Comparison of ENCODE assay signal across 8 cellular contexts in the genomic region with DNA sequence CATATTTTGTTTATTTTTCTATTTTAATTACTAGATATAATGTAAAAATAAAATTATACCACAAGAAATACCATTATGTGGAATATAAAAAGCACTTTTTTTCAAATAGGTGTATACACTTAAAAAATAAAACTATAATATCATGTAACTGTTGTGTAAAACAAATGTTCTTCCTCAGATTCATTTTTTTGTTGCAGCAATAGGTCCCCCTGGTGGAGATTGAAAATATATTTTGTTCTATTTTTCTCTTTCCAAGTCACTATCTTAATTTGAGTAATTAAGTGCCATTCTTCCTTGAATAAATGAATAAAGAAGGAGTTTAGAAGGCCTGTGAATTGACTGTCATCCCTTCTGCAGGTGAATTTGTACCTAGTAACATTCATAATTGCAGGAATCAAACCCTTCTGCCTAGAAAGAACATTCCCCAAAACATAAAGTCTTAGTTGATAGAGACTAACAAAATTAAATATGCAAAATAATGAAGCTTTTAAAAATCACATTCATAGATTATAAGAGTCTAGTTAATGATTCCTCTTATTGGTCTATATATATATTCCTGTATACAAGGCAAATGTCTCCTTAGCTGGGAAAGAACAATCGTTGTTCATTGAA. TPM values are rescaled to one million over a fixed set of nuclear protein-coding genes. Genes with fewer than 3 reads are reported as not detected.
DNase-seq lines count a peak whose midpoint lies in the region; ATAC-seq, FAIRE-seq and TF ChIP-seq lines count a peak whose summit lies in the region.

No MANE protein-coding gene starts in this region.

- no peaks in the 10 kb centered on the region for H3K36me3 ChIP-seq in bronchial epithelial cell (ENCODE audit: control insufficient read depth, insufficient read depth, low read length)

- H3K4me3 Mint-ChIP-seq in neural crest cell, result no peak overlapping the region

- no peak for FAIRE-seq in bronchial epithelial cell (lab: Jason Lieb, UNC)

- TF ChIP-seq CTCF in bronchial epithelial cell (IDR thresholded peaks at IDR 0.05; ENCODE audit: insufficient read depth, low read length, severe bottlenecking), result peak; percentile 6
- peak; percentile 84 for TF ChIP-seq CTCF in neural crest cell (conservative IDR thresholded peaks at IDR 0.05)
- no peak for TF ChIP-seq CTCF in omental fat pad (IDR thresholded peaks at IDR 0.05)

- H3K4me1 Mint-ChIP-seq in neural crest cell, result no peaks in the 10 kb centered on the region

- H3K9me3 Mint-ChIP-seq in neural crest cell, result peaks cover 9% of the 10 kb centered on the region

- H3K27ac Mint-ChIP-seq in neural crest cell (ENCODE audit: unreplicated experiment), result no peak overlapping the region

- no peak for ATAC-seq in omental fat pad (ENCODE audit: low FRiP score)

- no peaks in the 10 kb centered on the region for H3K27me3 ChIP-seq in bronchial epithelial cell (ENCODE audit: control insufficient read depth, insufficient read depth, low read length)

- no peaks in the 10 kb centered on the region for H3K27me3 Mint-ChIP-seq in neural crest cell (ENCODE audit: low read depth)

- DNase-seq in ELR (ENCODE audit: low read depth) (peak; percentile 47), NAMALWA (ENCODE audit: low spot score) (peak; percentile 58), bronchial epithelial cell (ENCODE audit: low read depth) (peak; percentile 38), neural crest cell (ENCODE audit: low read depth, low spot score) (no peak), iPS-NIHi7 (ENCODE audit: extremely low spot score) (no peak), NCI-H128 (lab: John Stamatoyannopoulos, UW; ENCODE audit: unreplicated experiment) (no peak), omental fat pad (ENCODE audit: low spot score) (no peak)
- DNase-seq in activated CD4-positive, CD25-positive, alpha-beta regulatory T cell treated with anti-CD3 and anti-CD28 coated beads, Interleukin-2, amount 50 U/mL, for 72 hours, result no peak

- no peaks in the 10 kb centered on the region for H3K36me3 Mint-ChIP-seq in neural crest cell (ENCODE audit: low read depth)

- H3K4me3 ChIP-seq in bronchial epithelial cell (ENCODE audit: low read depth, low read length), result no peak overlapping the region

RNA-seq across cellular contexts. Expression of a gene that starts 23.4 kb away (rescaled TPM):
- total RNA-seq in bronchial epithelial cell (8.2 and 15.7 TPM in 2 replicates), neural crest cell (32.9 and 44.0 TPM in 2 replicates), omental fat pad (1 to 10 TPM; 5.2 to 9.1 (median 5.7) TPM)

Comparison
In these comparisons a context has a peak if more than half of its experiments do, and no peak if none do; other contexts are left out.
1. DNase-seq: peak in ELR (single experiment), NAMALWA (single experiment) and bronchial epithelial cell (single experiment); none in neural crest cell (single experiment), iPS-NIHi7 (single experiment), NCI-H128 (single experiment), activated CD4-positive, CD25-positive, alpha-beta regulatory T cell treated with anti-CD3 and anti-CD28 coated beads, Interleukin-2, amount 50 U/mL, for 72 hours (single experiment) and omental fat pad (single experiment).
2. CTCF ChIP-seq: peak in bronchial epithelial cell (single experiment) and neural crest cell (single experiment); none in omental fat pad (0 of 3).